Comparison of ENCODE assay signal across 8 cellular contexts in the genomic region with DNA sequence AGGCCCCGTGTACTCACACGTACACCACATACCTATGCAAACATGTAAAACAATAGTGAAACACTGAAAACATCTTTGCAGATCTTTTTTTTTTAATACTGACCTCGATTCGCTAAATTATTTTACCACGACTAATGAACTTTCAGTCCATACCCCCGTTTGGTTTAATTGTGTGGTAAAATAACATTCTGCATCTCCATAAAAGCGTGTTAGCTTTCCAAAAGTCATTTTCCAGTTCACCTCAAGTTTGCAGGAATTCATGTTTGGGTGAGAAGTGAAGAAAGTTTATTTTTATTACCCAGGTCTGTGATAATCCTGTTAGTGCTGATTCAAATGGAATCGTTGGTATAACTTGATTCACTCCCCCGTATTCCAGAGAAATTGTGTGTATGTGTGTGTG. TPM values are rescaled to one million over a fixed set of nuclear protein-coding genes. Genes with fewer than 3 reads are reported as not detected.
DNase-seq lines count a peak whose midpoint lies in the region; ATAC-seq, FAIRE-seq and TF ChIP-seq lines count a peak whose summit lies in the region.

No MANE protein-coding gene starts in this region.

- WGBS in small intestine, 3 donors: 0 to 1% (median 1%) methylated on average over 9 of the region's 9 CpGs

- no peaks in the 10 kb centered on the region for H3K36me3 ChIP-seq in iPS-15b (ENCODE audit: control insufficient read depth, insufficient read depth, low read length)
- H3K36me3 ChIP-seq in small intestine (ENCODE audit: control insufficient read depth in 2 of 2, insufficient read depth in 2 of 2, low read length in 2 of 2): peaks cover 0 to 1% of the 10 kb centered on the region in 2 donors

- no peak for DNase-seq in HL-60 (ENCODE audit: low read depth in 1 of 2, low spot score in 1 of 2)
- no peak for DNase-seq in small intestine
- DNase-seq in cerebellum (ENCODE audit: low spot score): no peak
- DNase-seq in KG1 (lab: John Stamatoyannopoulos, UW): no peak
- no peak for DNase-seq in glomerular visceral epithelial cell (ENCODE audit: extremely low spot score)

- no peaks in the 10 kb centered on the region for H3K9me3 Mint-ChIP-seq in activated T-helper 17 cell treated with anti-CD3 and anti-CD28 coated beads, Interleukin-2, amount 50 U/mL, for 72 hours

- H3K27ac ChIP-seq in HL-60 (replicated peaks): peak overlapping the region; percentile 71
- peak overlapping the region; percentile 92 to 98 for H3K27ac ChIP-seq in small intestine (ENCODE audit: low read depth in 1 of 2, low read length in 1 of 2)

- H3K9ac ChIP-seq in iPS-15b (ENCODE audit: low read depth, low read length): peak overlapping the region; percentile 75

- H3K4me1 Mint-ChIP-seq in activated T-helper 17 cell treated with anti-CD3 and anti-CD28 coated beads, Interleukin-2, amount 50 U/mL, for 72 hours: peaks cover 24% of the 10 kb centered on the region

- H3K36me3 Mint-ChIP-seq in activated T-helper 17 cell treated with anti-CD3 and anti-CD28 coated beads, Interleukin-2, amount 50 U/mL, for 72 hours (ENCODE audit: low read depth): peaks cover 32% of the 10 kb centered on the region

- peak overlapping the region; percentile 89 for H3K4me3 Mint-ChIP-seq in activated T-helper 17 cell treated with anti-CD3 and anti-CD28 coated beads, Interleukin-2, amount 50 U/mL, for 72 hours

- no peak for TF ChIP-seq CTCF in HL-60 (IDR thresholded peaks at IDR 0.05; ENCODE audit: insufficient read depth, low read length)

- no peaks in the 10 kb centered on the region for H3K27me3 ChIP-seq in HL-60 (ENCODE audit: insufficient read depth, poor library complexity, severe bottlenecking)
- no peaks in the 10 kb centered on the region for H3K27me3 ChIP-seq in iPS-15b (ENCODE audit: control insufficient read depth, insufficient read depth, low read length)
- no peaks in the 10 kb centered on the region for H3K27me3 ChIP-seq in small intestine (ENCODE audit: control insufficient read depth in 2 of 2, insufficient read depth in 2 of 2, low read length in 2 of 2)

- FAIRE-seq in small intestine (lab: Jason Lieb, UNC): no peak

- H3K4me1 ChIP-seq in iPS-15b (ENCODE audit: control insufficient read depth, insufficient read depth, low read length) (peaks cover 4% of the 10 kb centered on the region), small intestine (ENCODE audit: control insufficient read depth in 2 of 2, insufficient read depth in 1 of 2, low read depth in 1 of 2, low read length in 1 of 2) (peaks cover 0 to 7% of the 10 kb centered on the region in 2 donors)

- peak overlapping the region; percentile 91 for H3K27ac Mint-ChIP-seq in activated T-helper 17 cell treated with anti-CD3 and anti-CD28 coated beads, Interleukin-2, amount 50 U/mL, for 72 hours

- no peaks in the 10 kb centered on the region for H3K9me3 ChIP-seq in iPS-15b (ENCODE audit: control insufficient read depth, insufficient read depth, low read length)
- no peaks in the 10 kb centered on the region for H3K9me3 ChIP-seq in small intestine (ENCODE audit: control insufficient read depth, low read depth)

- ATAC-seq in activated T-helper 17 cell treated with anti-CD3 and anti-CD28 coated beads, Interleukin-2, amount 50 U/mL, for 72 hours (replicated peaks): no peak
- ATAC-seq in HG02884 (IDR thresholded peaks at IDR 0.05; ENCODE audit: unreplicated experiment): no peak

- H3K4me3 ChIP-seq in HL-60 (replicated peaks; ENCODE audit: insufficient read depth, low read length) (peak overlapping the region; percentile 58), iPS-15b (ENCODE audit: low read depth, low read length) (peak overlapping the region; percentile 76), small intestine (ENCODE audit: low read depth in 1 of 2, low read length in 2 of 2) (peak overlapping the region; percentile 70 to 93)

- no peaks in the 10 kb centered on the region for H3K27me3 Mint-ChIP-seq in activated T-helper 17 cell treated with anti-CD3 and anti-CD28 coated beads, Interleukin-2, amount 50 U/mL, for 72 hours

RNA-seq across cellular contexts. Expression of gene ARSK, which starts 0.7 kb away (rescaled TPM):
- 1 to 10 TPM; 7.4 to 7.8 TPM for total RNA-seq in activated T-helper 17 cell treated with anti-CD3 and anti-CD28 coated beads, Interleukin-2, amount 50 U/mL, for 72 hours
- polyA plus RNA-seq in small intestine: 1 to 10 TPM in 2 of 3 donors, under 1 TPM in 1; 0.89 to 3.5 (median 1.1) TPM
- total RNA-seq in cerebellum: 10.1 TPM

RNA-seq across cellular contexts. Expression of gene SKIC3, which starts 0.8 kb away (rescaled TPM):
- total RNA-seq in activated T-helper 17 cell treated with anti-CD3 and anti-CD28 coated beads, Interleukin-2, amount 50 U/mL, for 72 hours: 10 to 100 TPM; 69.1 to 84.4 TPM
- 10 to 100 TPM in 2 of 3 donors, 1 to 10 TPM in 1; 8.4 to 19.1 (median 15.2) TPM for polyA plus RNA-seq in small intestine
- total RNA-seq in cerebellum: 181 TPM
